Comparison of ENCODE assay signal across 1 cellular context in the genomic region with DNA sequence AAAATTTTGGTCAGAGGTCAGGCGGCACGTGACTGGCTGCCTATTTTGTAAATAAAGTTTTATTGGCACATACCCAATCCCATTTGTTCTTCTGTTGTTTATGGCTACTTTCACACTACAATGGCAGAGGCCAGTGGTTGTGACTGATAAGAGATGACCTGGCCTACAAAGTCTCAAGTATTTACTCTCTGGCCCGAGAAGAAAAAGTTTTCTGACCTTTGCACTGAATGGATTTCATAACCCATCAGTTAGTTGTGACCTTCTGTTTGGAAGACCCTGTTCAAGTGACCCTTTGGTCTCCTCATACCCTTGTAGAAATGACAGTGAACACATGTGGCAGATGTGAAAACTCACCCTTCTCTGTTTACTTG.
TF ChIP-seq lines count a peak whose summit lies in the region.

No MANE protein-coding gene starts in this region.

TF ChIP-seq in IMR-90, 13 proteins besides CTCF, POLR2A, EP300 and RAD21:
- no peak for TF ChIP-seq FOS (IDR thresholded peaks at IDR 0.05; ENCODE audit: low read depth, low read length)
- TF ChIP-seq USF2 (IDR thresholded peaks at IDR 0.05; ENCODE audit: low read depth, low read length): peak; percentile 16; the same call in 1 of the 2 replicates
